ENCODE assay signal across 1 cellular context in the genomic region with DNA sequence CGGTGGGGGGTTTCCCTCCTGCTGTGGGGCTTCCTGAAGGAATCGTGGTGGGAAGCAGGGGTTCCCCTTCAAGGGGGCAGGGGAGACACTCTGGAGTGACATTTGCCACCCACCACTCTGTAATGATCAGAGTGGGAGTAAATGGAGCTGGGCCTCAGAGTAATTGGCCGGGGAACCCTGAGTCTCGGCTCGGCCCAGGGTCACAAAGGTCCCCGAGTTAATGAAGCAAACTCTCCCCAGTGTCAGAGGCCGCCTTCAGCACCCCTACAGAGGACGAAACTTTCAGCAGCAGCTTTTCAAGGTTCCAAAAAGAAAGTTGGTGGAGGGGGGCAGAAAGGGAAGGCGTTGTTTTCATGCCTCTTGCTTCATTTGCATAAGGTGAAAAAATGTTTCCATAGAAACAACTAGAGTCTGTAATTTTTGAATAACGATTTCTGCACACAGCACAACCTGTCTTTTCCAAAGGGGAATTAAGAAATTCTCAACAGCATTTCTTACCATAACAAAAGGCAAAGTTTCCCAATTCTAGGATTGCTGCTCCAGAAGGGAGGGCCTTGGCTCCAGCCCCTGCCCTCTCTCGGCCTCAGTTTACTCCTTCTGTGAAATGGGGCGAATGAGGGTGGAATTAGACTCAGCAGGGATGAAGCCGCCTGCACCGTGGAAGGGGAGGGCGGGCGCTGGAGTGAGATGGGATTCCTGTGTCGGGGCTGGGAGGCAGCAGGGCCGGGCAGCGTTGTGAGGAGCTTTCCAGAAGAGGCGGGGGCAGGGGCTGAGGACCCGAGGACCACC.
TF ChIP-seq lines count a peak whose summit lies in the region.

No MANE protein-coding gene starts in this region.

TF ChIP-seq in GM23338, 12 proteins besides CTCF, POLR2A, EP300 and RAD21 (continued from another document):
- TF ChIP-seq, protein P1, sequence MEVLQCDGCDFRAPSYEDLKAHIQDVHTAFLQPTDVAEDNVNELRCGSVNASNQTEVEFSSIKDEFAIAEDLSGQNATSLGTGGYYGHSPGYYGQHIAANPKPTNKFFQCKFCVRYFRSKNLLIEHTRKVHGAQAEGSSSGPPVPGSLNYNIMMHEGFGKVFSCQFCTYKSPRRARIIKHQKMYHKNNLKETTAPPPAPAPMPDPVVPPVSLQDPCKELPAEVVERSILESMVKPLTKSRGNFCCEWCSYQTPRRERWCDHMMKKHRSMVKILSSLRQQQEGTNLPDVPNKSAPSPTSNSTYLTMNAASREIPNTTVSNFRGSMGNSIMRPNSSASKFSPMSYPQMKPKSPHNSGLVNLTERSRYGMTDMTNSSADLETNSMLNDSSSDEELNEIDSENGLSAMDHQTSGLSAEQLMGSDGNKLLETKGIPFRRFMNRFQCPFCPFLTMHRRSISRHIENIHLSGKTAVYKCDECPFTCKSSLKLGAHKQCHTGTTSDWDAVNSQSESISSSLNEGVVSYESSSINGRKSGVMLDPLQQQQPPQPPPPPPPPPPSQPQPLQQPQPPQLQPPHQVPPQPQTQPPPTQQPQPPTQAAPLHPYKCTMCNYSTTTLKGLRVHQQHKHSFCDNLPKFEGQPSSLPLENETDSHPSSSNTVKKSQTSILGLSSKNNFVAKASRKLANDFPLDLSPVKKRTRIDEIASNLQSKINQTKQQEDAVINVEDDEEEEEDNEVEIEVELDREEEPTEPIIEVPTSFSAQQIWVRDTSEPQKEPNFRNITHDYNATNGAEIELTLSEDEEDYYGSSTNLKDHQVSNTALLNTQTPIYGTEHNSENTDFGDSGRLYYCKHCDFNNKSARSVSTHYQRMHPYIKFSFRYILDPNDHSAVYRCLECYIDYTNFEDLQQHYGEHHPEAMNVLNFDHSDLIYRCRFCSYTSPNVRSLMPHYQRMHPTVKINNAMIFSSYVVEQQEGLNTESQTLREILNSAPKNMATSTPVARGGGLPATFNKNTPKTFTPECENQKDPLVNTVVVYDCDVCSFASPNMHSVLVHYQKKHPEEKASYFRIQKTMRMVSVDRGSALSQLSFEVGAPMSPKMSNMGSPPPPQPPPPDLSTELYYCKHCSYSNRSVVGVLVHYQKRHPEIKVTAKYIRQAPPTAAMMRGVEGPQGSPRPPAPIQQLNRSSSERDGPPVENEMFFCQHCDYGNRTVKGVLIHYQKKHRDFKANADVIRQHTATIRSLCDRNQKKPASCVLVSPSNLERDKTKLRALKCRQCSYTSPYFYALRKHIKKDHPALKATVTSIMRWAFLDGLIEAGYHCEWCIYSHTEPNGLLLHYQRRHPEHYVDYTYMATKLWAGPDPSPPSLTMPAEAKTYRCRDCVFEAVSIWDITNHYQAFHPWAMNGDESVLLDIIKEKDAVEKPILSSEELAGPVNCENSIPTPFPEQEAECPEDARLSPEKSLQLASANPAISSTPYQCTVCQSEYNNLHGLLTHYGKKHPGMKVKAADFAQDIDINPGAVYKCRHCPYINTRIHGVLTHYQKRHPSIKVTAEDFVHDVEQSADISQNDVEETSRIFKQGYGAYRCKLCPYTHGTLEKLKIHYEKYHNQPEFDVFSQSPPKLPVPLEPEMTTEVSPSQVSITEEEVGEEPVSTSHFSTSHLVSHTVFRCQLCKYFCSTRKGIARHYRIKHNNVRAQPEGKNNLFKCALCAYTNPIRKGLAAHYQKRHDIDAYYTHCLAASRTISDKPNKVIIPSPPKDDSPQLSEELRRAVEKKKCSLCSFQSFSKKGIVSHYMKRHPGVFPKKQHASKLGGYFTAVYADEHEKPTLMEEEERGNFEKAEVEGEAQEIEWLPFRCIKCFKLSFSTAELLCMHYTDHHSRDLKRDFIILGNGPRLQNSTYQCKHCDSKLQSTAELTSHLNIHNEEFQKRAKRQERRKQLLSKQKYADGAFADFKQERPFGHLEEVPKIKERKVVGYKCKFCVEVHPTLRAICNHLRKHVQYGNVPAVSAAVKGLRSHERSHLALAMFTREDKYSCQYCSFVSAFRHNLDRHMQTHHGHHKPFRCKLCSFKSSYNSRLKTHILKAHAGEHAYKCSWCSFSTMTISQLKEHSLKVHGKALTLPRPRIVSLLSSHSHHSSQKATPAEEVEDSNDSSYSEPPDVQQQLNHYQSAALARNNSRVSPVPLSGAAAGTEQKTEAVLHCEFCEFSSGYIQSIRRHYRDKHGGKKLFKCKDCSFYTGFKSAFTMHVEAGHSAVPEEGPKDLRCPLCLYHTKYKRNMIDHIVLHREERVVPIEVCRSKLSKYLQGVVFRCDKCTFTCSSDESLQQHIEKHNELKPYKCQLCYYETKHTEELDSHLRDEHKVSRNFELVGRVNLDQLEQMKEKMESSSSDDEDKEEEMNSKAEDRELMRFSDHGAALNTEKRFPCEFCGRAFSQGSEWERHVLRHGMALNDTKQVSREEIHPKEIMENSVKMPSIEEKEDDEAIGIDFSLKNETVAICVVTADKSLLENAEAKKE (CRISPR knock-in tag; IDR thresholded peaks at IDR 0.05): no peak
